8 cellular contexts compared by ENCODE assay signal in genomic region chr7:95871078-95871848, GRCh38.
A peak's percentile ranks its signal among the peaks of the same experiment; 100 is the strongest.
DNase-seq lines count a peak whose midpoint lies in the region; ATAC-seq and TF ChIP-seq lines count a peak whose summit lies in the region.

No MANE protein-coding gene starts in this region.

- H3K4me1 Mint-ChIP-seq in T-helper 17 cell = no peaks in the 10 kb centered on the region

- no peak overlapping the region for H3K4me3 ChIP-seq in ascending aorta
- no peak overlapping the region for H3K4me3 ChIP-seq in iPS DF 6.9 (ENCODE audit: low read length)
- no peak overlapping the region for H3K4me3 ChIP-seq in tibial artery

- H3K4me1 ChIP-seq in ascending aorta = peaks cover 0 to 18% of the 10 kb centered on the region in 2 donors
- H3K4me1 ChIP-seq in iPS DF 6.9 (ENCODE audit: control insufficient read depth, insufficient read depth, low read length) = no peaks in the 10 kb centered on the region
- peaks cover 0 to 34% (median 18%) of the 10 kb centered on the region in 4 donors for H3K4me1 ChIP-seq in tibial artery

- TF ChIP-seq CTCF in ascending aorta (IDR thresholded peaks at IDR 0.05) (peak; percentile 32 to 72 (median 61)), tibial artery (IDR thresholded peaks at IDR 0.05) (peak; percentile 62 to 64)

- no peak overlapping the region for H3K27ac Mint-ChIP-seq in T-helper 17 cell

- H3K9me3 ChIP-seq in ascending aorta = no peaks in the 10 kb centered on the region
- H3K9me3 ChIP-seq in iPS DF 6.9 (ENCODE audit: control insufficient read depth, insufficient read depth, low read length) = no peaks in the 10 kb centered on the region
- no peaks in the 10 kb centered on the region for H3K9me3 ChIP-seq in tibial artery
- H3K9me3 ChIP-seq in T-helper 17 cell (ENCODE audit: control insufficient read depth, low read length, poor library complexity, severe bottlenecking) = no peaks in the 10 kb centered on the region

- no peak overlapping the region for H3K4me3 Mint-ChIP-seq in T-helper 17 cell

- intact Hi-C loops in ascending aorta (cut with DNase I) = loop anchor here (1.0 to 5.0 kb wide), 2 partner anchors 99 to 148 kb away; partner anchors contain the start of gene DYNC1I1
- intact Hi-C loops in tibial artery (cut with DNase I; ENCODE audit: low total_unique reads) = no loop called here

- peak overlapping the region; percentile 14 to 29 for H3K27ac ChIP-seq in ascending aorta
- no peak overlapping the region for H3K27ac ChIP-seq in iPS DF 6.9 (ENCODE audit: low read length)
- H3K27ac ChIP-seq in tibial artery = peak overlapping the region in 1 of 2 donors; percentile 34

- H3K27me3 ChIP-seq in ascending aorta (no peaks in the 10 kb centered on the region), iPS DF 6.9 (ENCODE audit: control insufficient read depth, insufficient read depth, low read length) (no peaks in the 10 kb centered on the region), tibial artery (no peaks in the 10 kb centered on the region)

- peaks cover 40% of the 10 kb centered on the region for H3K27me3 Mint-ChIP-seq in T-helper 17 cell

- no CpG with 5 or more reads among the region's 6 CpGs for WGBS in iPS DF 6.9 (ENCODE audit: insufficient coverage, insufficient read length)

- no peaks in the 10 kb centered on the region for H3K36me3 ChIP-seq in ascending aorta
- no peaks in the 10 kb centered on the region for H3K36me3 ChIP-seq in iPS DF 6.9 (ENCODE audit: control insufficient read depth, insufficient read depth, low read length)
- H3K36me3 ChIP-seq in tibial artery = no peaks in the 10 kb centered on the region

- no peaks in the 10 kb centered on the region for H3K36me3 Mint-ChIP-seq in T-helper 17 cell (ENCODE audit: low read depth)

- DNase-seq in activated CD4-positive, alpha-beta T cell treated with anti-CD3 and anti-CD28 coated beads for 48 hours = peak; percentile 12
- no peak for DNase-seq in activated CD4-positive, alpha-beta T cell treated with anti-CD3 and anti-CD28 coated beads, Interleukin-2, amount 50 U/mL, for 4 hours
- DNase-seq in NCI-H2171 (lab: John Stamatoyannopoulos, UW) (peak; percentile 14), ascending aorta (ENCODE audit: low spot score in 2 of 2) (no peak), iPS DF 6.9 (ENCODE audit: low read depth, low spot score) (peak; percentile 39), tibial artery (peak in 1 of 2 donors; percentile 24), T-helper 17 cell (no peak)

- ATAC-seq in HG02798 (IDR thresholded peaks at IDR 0.05; ENCODE audit: poor library complexity, unreplicated experiment) (peak; percentile 53), T-helper 17 cell (no peak)

Comparison
In these comparisons a context has a peak if more than half of its experiments do, and no peak if none do; other contexts are left out.
1. DNase-seq: peak in activated CD4-positive, alpha-beta T cell treated with anti-CD3 and anti-CD28 coated beads for 48 hours (single experiment), NCI-H2171 (single experiment) and iPS DF 6.9 (single experiment); none in activated CD4-positive, alpha-beta T cell treated with anti-CD3 and anti-CD28 coated beads, Interleukin-2, amount 50 U/mL, for 4 hours (0 of 2), ascending aorta (0 of 2) and T-helper 17 cell (0 of 3).